ENCODE assay signal across 8 cellular contexts in the genomic region with DNA sequence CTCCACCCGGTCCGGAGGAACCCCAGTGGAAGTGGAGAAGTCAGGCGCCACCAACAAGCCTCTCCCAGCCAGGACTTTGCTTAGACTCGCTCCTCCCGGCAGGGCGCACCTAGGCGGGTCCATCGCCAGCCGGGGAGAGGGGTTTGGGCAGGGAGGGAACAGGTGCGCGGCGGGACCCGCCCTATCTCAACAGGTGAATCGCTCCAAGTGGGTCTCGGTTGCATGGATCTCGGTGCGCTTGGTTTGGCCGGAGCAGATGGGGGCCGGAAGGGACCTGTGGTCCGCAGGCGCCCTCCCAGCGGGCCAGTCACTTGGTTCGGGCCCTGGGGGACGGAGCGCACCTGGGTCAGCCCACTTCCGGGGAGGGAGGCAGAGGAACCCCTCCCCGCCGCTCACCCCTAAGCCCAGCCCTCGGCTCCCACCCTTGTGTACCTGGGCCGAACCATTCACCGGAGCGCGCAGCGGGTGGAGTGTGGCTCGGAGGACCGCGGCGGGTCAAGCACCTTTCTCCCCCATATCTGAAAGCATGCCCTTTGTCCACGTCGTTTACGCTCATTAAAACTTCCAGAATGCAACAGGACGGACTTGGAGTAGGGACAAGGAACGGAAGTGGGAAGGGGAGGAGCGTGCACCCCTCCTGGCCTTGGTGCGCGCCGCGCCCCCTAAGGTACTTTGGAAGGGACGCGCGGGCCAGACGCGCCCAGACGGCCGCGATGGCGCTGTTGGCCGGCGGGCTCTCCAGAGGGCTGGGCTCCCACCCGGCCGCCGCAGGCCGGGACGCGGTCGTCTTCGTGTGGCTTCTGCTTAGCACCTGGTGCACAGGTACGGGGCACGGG. TPM values are rescaled to one million over a fixed set of nuclear protein-coding genes. Genes with fewer than 3 reads are reported as not detected.
DNase-seq lines count a peak whose midpoint lies in the region; ATAC-seq and TF ChIP-seq lines count a peak whose summit lies in the region.

LSR (plus strand) TSS at position 693 of the 836 bp plus-strand sequence; CDS start at position 714, 21 bp downstream.

- peak; percentile 78 for ATAC-seq in GM21381 (IDR thresholded peaks at IDR 0.05; ENCODE audit: unreplicated experiment)

- H3K27ac ChIP-seq in HUES64 (ENCODE audit: low read depth, low read length) = peak within 1 kb of the TSS; percentile 100
- peak within 1 kb of the TSS; percentile 95 to 97 for H3K27ac ChIP-seq in breast epithelium

- no peaks in the 10 kb centered on the region for H3K9me3 Mint-ChIP-seq in T-helper 2 cell treated with Interferon-gamma antibody and Interleukin-4, amounts not matched to agents 5 μg/mL and 100 μg/mL, for 36 hours

- H3K36me3 Mint-ChIP-seq in T-helper 2 cell treated with Interferon-gamma antibody and Interleukin-4, amounts not matched to agents 5 μg/mL and 100 μg/mL, for 36 hours (ENCODE audit: low read depth) = no peaks in the 10 kb centered on the region

- H3K9me3 ChIP-seq in HUES64 (ENCODE audit: insufficient read depth, low read depth, low read length) (no peaks in the 10 kb centered on the region), breast epithelium (no peaks in the 10 kb centered on the region)

- intact Hi-C loops in breast epithelium (cut with DNase I; ENCODE audit: low total_unique reads) = loop anchor here (2.0 kb wide), 1 partner anchor 18 kb away; no protein-coding TSS in a partner anchor
- intact Hi-C loops in lower leg skin (cut with DNase I; ENCODE audit: low total_unique reads) = no loop called here

- H3K4me3 ChIP-seq in HUES64 (ENCODE audit: low read length) (peak within 1 kb of the TSS; percentile 80), breast epithelium (peak within 1 kb of the TSS; percentile 40 to 82 (median 70)), lower leg skin (ENCODE audit: low read depth, poor library complexity, severe bottlenecking) (peak within 1 kb of the TSS; percentile 73)

- DNase-seq in COLO668 (lab: John Stamatoyannopoulos, UW; ENCODE audit: unreplicated experiment) = peak; percentile 97
- DNase-seq in T-helper 2 cell treated with Interferon-gamma antibody and Interleukin-4, amounts not matched to agents 5 μg/mL and 100 μg/mL, for 36 hours (ENCODE audit: low spot score) = no peak
- DNase-seq in breast epithelium (ENCODE audit: low spot score in 2 of 2) = peak; percentile 85 to 89
- DNase-seq in lower leg skin (ENCODE audit: low spot score in 2 of 2) = peak; percentile 70 to 93
- peak; percentile 48 to 67 for DNase-seq in stimulated activated CD8-positive, alpha-beta memory T cell treated with anti-CD3 and anti-CD28 coated beads, Interleukin-2, amount 100 ng/mL, for 48 hours (ENCODE audit: low read depth in 2 of 2)
- DNase-seq in NOMO-1 treated with DMSO at 0.1 percent for 48 hours (lab: John Stamatoyannopoulos, UW; ENCODE audit: unreplicated experiment) = no peak

- peaks cover 64% of the 10 kb centered on the region for H3K27me3 Mint-ChIP-seq in T-helper 2 cell treated with Interferon-gamma antibody and Interleukin-4, amounts not matched to agents 5 μg/mL and 100 μg/mL, for 36 hours (ENCODE audit: low read depth)

- TF ChIP-seq CTCF in breast epithelium (IDR thresholded peaks at IDR 0.05) (no peak), lower leg skin (IDR thresholded peaks at IDR 0.05) (peak in 1 of 3 donors; percentile 20)

- H3K27me3 ChIP-seq in HUES64 (ENCODE audit: insufficient read depth, low read length) (no peaks in the 10 kb centered on the region), breast epithelium (no peaks in the 10 kb centered on the region)

- under 1% methylated on average over 69 of the region's 69 CpGs for WGBS in HUES64
- 0 to 1% methylated on average over 35 to 41 of the region's 69 CpGs for WGBS in lower leg skin, 2 donors

- peak within 1 kb of the TSS; percentile 64 for H3K4me3 Mint-ChIP-seq in T-helper 2 cell treated with Interferon-gamma antibody and Interleukin-4, amounts not matched to agents 5 μg/mL and 100 μg/mL, for 36 hours

- H3K4me1 ChIP-seq in HUES64 (ENCODE audit: insufficient read depth, low read length) (peaks cover 15% of the 10 kb centered on the region), breast epithelium (peaks cover 0 to 6% of the 10 kb centered on the region in 2 donors)

- TF ChIP-seq POLR2A in breast epithelium (IDR thresholded peaks at IDR 0.05) (no peak), lower leg skin (IDR thresholded peaks at IDR 0.05) (no peak)

- peaks cover 9% of the 10 kb centered on the region for H3K4me1 Mint-ChIP-seq in T-helper 2 cell treated with Interferon-gamma antibody and Interleukin-4, amounts not matched to agents 5 μg/mL and 100 μg/mL, for 36 hours (ENCODE audit: low read depth)

- H3K27ac Mint-ChIP-seq in T-helper 2 cell treated with Interferon-gamma antibody and Interleukin-4, amounts not matched to agents 5 μg/mL and 100 μg/mL, for 36 hours = no peak within 1 kb of the TSS

- peak within 1 kb of the TSS; percentile 99 for H3K9ac ChIP-seq in HUES64 (ENCODE audit: low read depth, low read length)

- peaks cover 29% of the 10 kb centered on the region for H3K36me3 ChIP-seq in HUES64 (ENCODE audit: insufficient read depth, low read length)
- H3K36me3 ChIP-seq in breast epithelium = no peaks in the 10 kb centered on the region

RNA-seq across cellular contexts. Expression of gene LSR, which starts in this region (rescaled TPM):
- polyA plus RNA-seq in HUES64 (2013, experiment 1 of 2) = 105 TPM
- 89.8 TPM for polyA plus RNA-seq in HUES64 (2013, experiment 2 of 2)
- 10 to 100 TPM in 2 of 3 donors, 1 to 10 TPM in 1; 3.7 to 37.5 (median 35.1) TPM for total RNA-seq in breast epithelium
- total RNA-seq in lower leg skin = 100 to 1,000 TPM in 1 of 4 donors, 10 to 100 TPM in 3; 79.0 to 115 (median 84.5) TPM

Comparison
In these comparisons a context has a peak if more than half of its experiments do, and no peak if none do; other contexts are left out.
1. DNase-seq: peak in COLO668 (single experiment), breast epithelium (2 of 2), lower leg skin (2 of 2) and stimulated activated CD8-positive, alpha-beta memory T cell treated with anti-CD3 and anti-CD28 coated beads, Interleukin-2, amount 100 ng/mL, for 48 hours (2 of 2); none in T-helper 2 cell treated with Interferon-gamma antibody and Interleukin-4, amounts not matched to agents 5 μg/mL and 100 μg/mL, for 36 hours (single experiment) and NOMO-1 treated with DMSO at 0.1 percent for 48 hours (single experiment).
2. Peak in every context shown above with its lines, with median percentiles within 50 percentile points of each other: H3K4me3 ChIP-seq.